Comparison of ENCODE assay signal across 23 cellular contexts in genomic region chr1:32508751-32509140, GRCh38. TPM values are rescaled to one million over a fixed set of nuclear protein-coding genes. Genes with fewer than 3 reads are reported as not detected.
"Had no signal": no experiment of that assay in that cellular context is flagged by ENCODE, and none has a peak within 500 bp of the region (broad histone marks: within the 10 kb centered on the region; RNA-seq: fewer than 3 reads in every experiment).

No MANE protein-coding gene starts in this region.

- H3K4me3 ChIP-seq: cardiac muscle cell, gastrocnemius medialis, heart right ventricle, right atrium auricular region, skin epidermis, tibial artery, vagina had no signal

- DNase-seq: activated CD4-positive, alpha-beta memory T cell treated with anti-CD3 and anti-CD28 coated beads for 36 hours; activated CD4-positive, alpha-beta T cell treated with anti-CD3 and anti-CD28 coated beads for 4 hours; activated naive CD4-positive, alpha-beta T cell treated with Interleukin-2 at 50 U/mL for 16 hours; activated naive CD8-positive, alpha-beta T cell treated with anti-CD3 and anti-CD28 coated beads, Interleukin-2, amount 10 ng/mL, durations not matched to agents 7 days and 5 days; activated T-cell treated with anti-CD3 and anti-CD28 coated beads for 4 hours; amygdala; gastrocnemius medialis; heart right ventricle; immature natural killer cell; left ventricle myocardium superior; mesenchymal stem cell; naive thymus-derived CD4-positive, alpha-beta T cell; stimulated activated naive CD8-positive, alpha-beta T cell treated with anti-CD3 and anti-CD28 coated beads, Interleukin-15, Interleukin-2, amounts not matched to agents 100 U/mL and 50 U/mL, for 24 hours; substantia nigra; T-helper 17 cell had no signal

- ATAC-seq: gastrocnemius medialis; heart right ventricle; left ventricle myocardium superior; naive thymus-derived CD4-positive, alpha-beta T cell; stimulated activated naive CD8-positive, alpha-beta T cell treated with anti-CD3 and anti-CD28 coated beads, Interleukin-15, Interleukin-2, amounts not matched to agents 100 U/mL and 50 U/mL, for 24 hours; T-helper 17 cell had no signal

RNA-seq across cellular contexts. Expression of gene ZBTB8A, which starts 30.5 kb away (rescaled TPM):
- total RNA-seq: T-helper 17 cell had no signal
- polyA plus RNA-seq: naive thymus-derived CD4-positive, alpha-beta T cell had no signal

RNA-seq across cellular contexts. Expression of gene ZBTB8B, which starts 43.9 kb away (rescaled TPM):
- total RNA-seq: activated CD4-positive, alpha-beta memory T cell treated with anti-CD3 and anti-CD28 coated beads for 36 hours; activated naive CD8-positive, alpha-beta T cell treated with anti-CD3 and anti-CD28 coated beads, Interleukin-2, amount 10 ng/mL, durations not matched to agents 7 days and 5 days; activated T-helper 2 cell treated with anti-CD3 and anti-CD28 coated beads, Interferon-gamma antibody, Interleukin-2, Interleukin-4, amounts not matched to agents 10 μg/mL and 5 μg/mL and 100 μg/mL, durations not matched to agents 14 hours and 24 hours and 36 hours; fibroblast of lung; gastrocnemius medialis; left ventricle myocardium superior; posterior vena cava; T-helper 17 cell; vagina had no signal
- polyA plus RNA-seq: fibroblast of lung; immature natural killer cell; naive thymus-derived CD4-positive, alpha-beta T cell had no signal
